In the genomic region with DNA sequence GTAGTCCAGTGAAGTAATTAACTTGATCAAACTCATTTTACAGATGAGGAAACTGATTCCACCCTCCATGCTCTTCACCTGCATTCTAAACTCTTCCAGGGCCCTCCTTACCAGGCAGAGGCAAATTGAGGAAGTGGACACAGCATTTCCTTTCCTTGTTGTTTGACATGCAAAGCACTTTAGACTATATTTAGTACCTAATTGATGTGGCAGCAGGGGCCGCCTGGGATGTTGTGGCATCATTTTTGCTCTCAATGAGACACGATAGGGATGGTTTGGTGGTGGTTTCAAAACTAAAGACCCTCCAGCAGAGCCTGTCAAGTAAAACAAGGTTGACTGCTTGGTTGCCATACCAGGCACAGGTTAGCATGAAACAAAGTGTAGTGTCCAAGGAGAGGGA, we compare ENCODE assay signal across 1 cellular context.
TF ChIP-seq lines count a peak whose summit lies in the region.

No MANE protein-coding gene starts in this region.

TF ChIP-seq in GM23338, 12 proteins besides CTCF, POLR2A, EP300 and RAD21 (continued from another document):
- TF ChIP-seq STAT1 (IDR thresholded peaks at IDR 0.05; ENCODE audit: unreplicated experiment): no peak
- no peak for TF ChIP-seq ZNF331 (CRISPR knock-in tag; IDR thresholded peaks at IDR 0.05; ENCODE audit: low read depth)
- TF ChIP-seq POLR2AphosphoS5 (IDR thresholded peaks at IDR 0.05; ENCODE audit: low read depth): no peak
